ENCODE assay signal across 12 cellular contexts in the genomic region with DNA sequence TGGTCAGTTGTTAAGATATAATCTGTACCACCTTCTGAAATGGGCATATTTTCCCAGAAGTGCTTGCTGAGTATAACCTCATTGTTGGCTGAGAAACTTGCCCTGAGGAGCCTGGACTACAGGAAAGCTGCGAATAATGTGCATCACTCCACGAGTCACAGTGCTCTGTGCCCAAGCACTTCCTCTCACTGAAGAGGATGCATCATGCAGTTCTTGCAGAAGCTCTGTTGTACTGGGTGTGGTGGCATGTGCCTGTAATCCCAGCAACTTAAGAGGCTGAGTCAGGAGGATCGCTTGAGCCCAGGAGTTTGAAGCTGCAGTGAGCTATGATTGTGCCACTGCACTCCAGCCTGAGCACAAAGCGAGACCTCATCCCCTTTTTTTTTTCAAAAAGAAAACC. TPM values are rescaled to one million over a fixed set of nuclear protein-coding genes. Genes with fewer than 3 reads are reported as not detected.
A peak's percentile ranks its signal among the peaks of the same experiment; 100 is the strongest.
DNase-seq lines count a peak whose midpoint lies in the region; ATAC-seq and TF ChIP-seq lines count a peak whose summit lies in the region.
"Had no signal": no experiment of that assay in that cellular context is flagged by ENCODE, and none has a peak within 500 bp of the region (broad histone marks: within the 10 kb centered on the region; RNA-seq: fewer than 3 reads in every experiment).

No MANE protein-coding gene starts in this region.

- H3K4me3 Mint-ChIP-seq in naive thymus-derived CD4-positive, alpha-beta T cell, result no peak overlapping the region
- H3K4me3 Mint-ChIP-seq in activated T-cell treated with anti-CD3 and anti-CD28 coated beads, Interleukin-2, amount 50 U/mL, for 4 hours, result no peak overlapping the region

- peak overlapping the region in 4 of 9 donors; percentile 21 to 67 (median 42) for H3K27ac Mint-ChIP-seq in naive thymus-derived CD4-positive, alpha-beta T cell

- CTCF ChIA-PET in mammary epithelial cell (lab: Charles Lee; ENCODE audit: low non-redundant PET), result interaction anchor here (0.6 kb wide), 1 partner anchor 93 kb away, joined by 4 read pairs; no protein-coding TSS in a partner anchor
- CTCF ChIA-PET in naive thymus-derived CD4-positive, alpha-beta T cell (lab: Charles Lee), result no interaction called here

- no peak overlapping the region for H3K27ac ChIP-seq in mammary epithelial cell (ENCODE audit: insufficient read depth, low read depth, low read length)
- H3K27ac ChIP-seq in naive thymus-derived CD4-positive, alpha-beta T cell (ENCODE audit: low read depth, low read length), result no peak overlapping the region
- H3K27ac ChIP-seq: 22Rv1, KMS-11, VCaP had no signal

- no peaks in the 10 kb centered on the region for H3K9me3 Mint-ChIP-seq in naive thymus-derived CD4-positive, alpha-beta T cell
- no peaks in the 10 kb centered on the region for H3K9me3 Mint-ChIP-seq in activated T-cell treated with anti-CD3 and anti-CD28 coated beads, Interleukin-2, amount 50 U/mL, for 4 hours

- no peak overlapping the region for H2AFZ ChIP-seq in mammary epithelial cell (ENCODE audit: low read depth, low read length)

- H3K9me3 ChIP-seq in MG63 (no peaks in the 10 kb centered on the region), mammary epithelial cell (replicated peaks; ENCODE audit: insufficient read depth, low read length) (peaks cover 2% of the 10 kb centered on the region)
- no peaks in the 10 kb centered on the region for H3K9me3 ChIP-seq in naive thymus-derived CD4-positive, alpha-beta T cell (ENCODE audit: control insufficient read depth in 2 of 3, low read length in 3 of 3)

- no peak for TF ChIP-seq CTCF in mammary epithelial cell (conservative IDR thresholded peaks at IDR 0.05 in 1 of 2, IDR thresholded peaks at IDR 0.05 in 1 of 2; ENCODE audit: extremely low read depth in 1 of 2, insufficient read depth in 1 of 2, low read depth in 1 of 2, low read length in 2 of 2)

- H3K4me1 ChIP-seq in mammary epithelial cell (ENCODE audit: insufficient read depth, low read length), result peaks cover 24% of the 10 kb centered on the region
- no peaks in the 10 kb centered on the region for H3K4me1 ChIP-seq in naive thymus-derived CD4-positive, alpha-beta T cell (ENCODE audit: control insufficient read depth in 2 of 2, insufficient read depth in 2 of 2, low read length in 2 of 2)

- H3K27me3 ChIP-seq in MG63 (no peaks in the 10 kb centered on the region), mammary epithelial cell (ENCODE audit: insufficient read depth, low read length) (no peaks in the 10 kb centered on the region)
- H3K27me3 ChIP-seq in naive thymus-derived CD4-positive, alpha-beta T cell (ENCODE audit: control insufficient read depth in 2 of 2, insufficient read depth in 2 of 2, low read length in 2 of 2), result no peaks in the 10 kb centered on the region

- intact Hi-C loops in mammary epithelial cell (cut with micrococcal nuclease), result no loop called here
- intact Hi-C loops in naive thymus-derived CD4-positive, alpha-beta T cell (cut with micrococcal nuclease), result loop anchor here in 1 of 2 donors (5.0 kb wide), 1 partner anchor 95 kb away; no protein-coding TSS in a partner anchor

- H4K20me1 ChIP-seq in mammary epithelial cell (ENCODE audit: insufficient read depth, low read length), result no peaks in the 10 kb centered on the region

- H3K36me3 Mint-ChIP-seq in naive thymus-derived CD4-positive, alpha-beta T cell, result peaks cover 5 to 15% (median 11%) of the 10 kb centered on the region in 5 donors
- H3K36me3 Mint-ChIP-seq in activated T-cell treated with anti-CD3 and anti-CD28 coated beads, Interleukin-2, amount 50 U/mL, for 4 hours (ENCODE audit: insufficient read depth), result peaks cover 16% of the 10 kb centered on the region

- no peak overlapping the region for H3K4me2 ChIP-seq in mammary epithelial cell (ENCODE audit: insufficient read depth, low read depth, low read length)
- H3K4me2 ChIP-seq: KMS-11 had no signal

- peaks cover 4 to 30% (median 11%) of the 10 kb centered on the region in 7 donors for H3K4me1 Mint-ChIP-seq in naive thymus-derived CD4-positive, alpha-beta T cell
- H3K4me1 Mint-ChIP-seq in activated T-cell treated with anti-CD3 and anti-CD28 coated beads, Interleukin-2, amount 50 U/mL, for 4 hours (ENCODE audit: low read depth), result peaks cover 15% of the 10 kb centered on the region

- POLR2A ChIA-PET in naive thymus-derived CD4-positive, alpha-beta T cell (lab: Charles Lee), result interaction anchor here (0.6 to 2.7 kb wide), 3 partner anchors 15 to 56 kb away, joined by 3 to 12 read pairs (median 5); no protein-coding TSS in a partner anchor

- H3K27me3 Mint-ChIP-seq in naive thymus-derived CD4-positive, alpha-beta T cell, result no peaks in the 10 kb centered on the region
- no peaks in the 10 kb centered on the region for H3K27me3 Mint-ChIP-seq in activated T-cell treated with anti-CD3 and anti-CD28 coated beads, Interleukin-2, amount 50 U/mL, for 4 hours (ENCODE audit: low read depth)

- dilution Hi-C loops in mammary epithelial cell (cut with HindIII; ENCODE audit: low sequenced_read_pairs), result no loop called here

- in situ Hi-C loops in mammary epithelial cell (cut with MboI; ENCODE audit: low sequenced_read_pairs in 2 of 2), result no loop called here

- H3K79me2 ChIP-seq in mammary epithelial cell (ENCODE audit: insufficient read depth, low read length), result no peaks in the 10 kb centered on the region

- DNase-seq in DMS53 (lab: John Stamatoyannopoulos, UW) (peak; percentile 20), DMS53 treated with DMSO at 0.1 percent for 48 hours (lab: John Stamatoyannopoulos, UW; ENCODE audit: unreplicated experiment) (no peak), MG63 (peak; percentile 86), mammary epithelial cell (peak; percentile 63), NCI-H524 treated with DMSO at 0.1 percent for 48 hours (lab: John Stamatoyannopoulos, UW) (no peak)
- no peak for DNase-seq in naive thymus-derived CD4-positive, alpha-beta T cell
- DNase-seq in activated T-cell treated with anti-CD3 and anti-CD28 coated beads, Interleukin-2, amount 50 U/mL, for 4 hours, result no peak
- DNase-seq in activated CD4-positive, alpha-beta T cell treated with anti-CD3 and anti-CD28 coated beads for 4 hours, result no peak
- DNase-seq: NK-92 treated with Interleukin-12 subunit alpha and Interleukin-12 subunit beta, amount 100 ng/mL, for 24 hours had no signal

- H3K9ac ChIP-seq in mammary epithelial cell (ENCODE audit: insufficient read depth, low read length), result no peak overlapping the region
- H3K9ac ChIP-seq: KMS-11 had no signal

- peak; percentile 74 for ATAC-seq in naive thymus-derived CD4-positive, alpha-beta T cell
- ATAC-seq in activated T-cell treated with anti-CD3 and anti-CD28 coated beads, Interleukin-2, amount 50 U/mL, for 4 hours, result no peak

- no TSS peak for BruUV-seq in mammary epithelial cell (replicated peaks; lab: Mats Ljungman, UMichigan)

- no peaks in the 10 kb centered on the region for H3K36me3 ChIP-seq in MG63
- H3K36me3 ChIP-seq in mammary epithelial cell (ENCODE audit: insufficient read depth, low read length), result no peaks in the 10 kb centered on the region
- H3K36me3 ChIP-seq in naive thymus-derived CD4-positive, alpha-beta T cell (ENCODE audit: control insufficient read depth in 2 of 3, insufficient read depth in 3 of 3, low read length in 3 of 3), result peaks cover 0 to 23% (median under 1%) of the 10 kb centered on the region in 3 experiments

- H3K4me3 ChIP-seq in MG63, result no peak overlapping the region
- H3K4me3 ChIP-seq in mammary epithelial cell (replicated peaks in 1 of 3; ENCODE audit: insufficient read depth in 1 of 3, low read depth in 2 of 3, low read length in 3 of 3), result no peak overlapping the region
- no peak overlapping the region for H3K4me3 ChIP-seq in naive thymus-derived CD4-positive, alpha-beta T cell (ENCODE audit: low read length)

- WGBS in mammary epithelial cell (ENCODE audit: low coverage, missing lambda C conversion rate), result 46% methylated on average over 2 of the region's 4 CpGs

RNA-seq across cellular contexts. Expression of a gene that starts 56.9 kb away (rescaled TPM):
- 4.3 and 6.4 TPM in 2 replicates for total RNA-seq in MG63 (2014; rRNA removed; shearing (Covaris generic); ENCODE audit: low replicate concordance)
- 1 to 10 TPM; 1.3 to 4.4 TPM for total RNA-seq in mammary epithelial cell
- polyA plus RNA-seq in mammary epithelial cell, result 2.2 TPM
- 1.2 TPM for polyA minus RNA-seq in mammary epithelial cell
- total RNA-seq in naive thymus-derived CD4-positive, alpha-beta T cell, result 100 to 1,000 TPM in 3 of 5 experiments, 10 to 100 TPM in 2; 68.9 to 115 (median 102) TPM
- polyA plus RNA-seq in naive thymus-derived CD4-positive, alpha-beta T cell, result 10 to 100 TPM; 24.2 to 27.0 TPM
- total RNA-seq in activated T-cell treated with anti-CD3 and anti-CD28 coated beads, Interleukin-2, amount 50 U/mL, for 4 hours, result 10 to 100 TPM; 21.0 to 23.1 (median 22.0) TPM

Comparison
In these comparisons a context has a peak if more than half of its experiments do, and no peak if none do; other contexts are left out.
1. DNase-seq: peak in DMS53 (single experiment), MG63 (single experiment) and mammary epithelial cell (single experiment); none in DMS53 treated with DMSO at 0.1 percent for 48 hours (single experiment), naive thymus-derived CD4-positive, alpha-beta T cell (0 of 9), activated T-cell treated with anti-CD3 and anti-CD28 coated beads, Interleukin-2, amount 50 U/mL, for 4 hours (single experiment), NCI-H524 treated with DMSO at 0.1 percent for 48 hours (single experiment) and activated CD4-positive, alpha-beta T cell treated with anti-CD3 and anti-CD28 coated beads for 4 hours (0 of 2).